In the genomic region with DNA sequence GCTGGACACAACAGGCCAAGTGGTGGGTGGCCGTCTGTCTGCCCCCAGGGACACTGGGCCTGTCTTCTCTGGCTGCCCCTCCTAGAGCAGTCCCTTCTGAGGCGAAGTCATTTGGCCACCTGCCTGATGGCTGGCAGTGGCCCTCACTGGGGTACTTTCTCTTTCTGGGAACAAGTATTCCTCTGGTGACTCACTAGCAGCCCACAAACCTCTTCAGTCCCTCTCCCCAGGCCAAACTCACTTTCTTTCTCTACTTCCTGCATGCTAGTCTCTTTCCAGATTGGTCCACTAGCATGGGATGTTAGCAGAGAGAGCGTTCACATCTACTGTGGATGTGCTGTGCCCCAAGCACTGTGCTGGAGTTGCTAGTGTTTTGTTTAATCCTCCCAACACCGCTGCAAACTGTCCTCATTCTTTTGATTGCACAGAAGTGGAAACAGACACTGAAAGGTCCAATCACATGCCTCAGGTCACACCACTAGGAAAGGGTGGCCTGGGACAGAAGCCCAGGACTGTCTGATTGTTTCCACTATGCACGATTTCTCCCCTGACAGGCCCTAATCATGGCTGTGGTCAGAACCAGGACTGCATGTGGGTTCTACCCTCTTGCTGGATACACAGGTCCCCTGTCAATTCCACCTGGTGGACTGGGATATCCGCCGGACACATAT, we compare ENCODE assay signal across 13 cellular contexts. TPM values are rescaled to one million over a fixed set of nuclear protein-coding genes. Genes with fewer than 3 reads are reported as not detected.
DNase-seq lines count a peak whose midpoint lies in the region; TF ChIP-seq lines count a peak whose summit lies in the region.
"Had no signal": no experiment of that assay in that cellular context is flagged by ENCODE, and none has a peak within 500 bp of the region (broad histone marks: within the 10 kb centered on the region; RNA-seq: fewer than 3 reads in every experiment).

No MANE protein-coding gene starts in this region.

- DNase-seq in mammary epithelial cell (peak; percentile 46), kidney epithelial cell (ENCODE audit: low read depth) (peak; percentile 49), ureter (ENCODE audit: low spot score) (peak; percentile 30), NOMO-1 treated with dmso at 0.1 percent for 144 hours (lab: John Stamatoyannopoulos, UW; ENCODE audit: unreplicated experiment) (no peak), iPS-NIHi7 (ENCODE audit: extremely low spot score) (no peak)
- no peak for DNase-seq in stimulated activated naive CD4-positive, alpha-beta T cell (lab: John Stamatoyannopoulos, UW)
- DNase-seq: activated CD4-positive, alpha-beta T cell treated with anti-CD3 and anti-CD28 coated beads, Interleukin-2, amount 10 ng/mL, durations not matched to agents 24 days and 14 days; DMS153; HCEC 1CT; NCI-H2081 treated with DMSO at 0.1 percent for 48 hours; SHP77; stimulated activated CD4-positive, alpha-beta T cell treated with anti-CD3 and anti-CD28 coated beads, Interleukin-12 subunit alpha, Interleukin-12 subunit beta, amount 100 ng/mL, for 4 hours had no signal

- H3K9me3 ChIP-seq in Loucy (ENCODE audit: insufficient read depth, low read depth, low read length) = peaks cover 6% of the 10 kb centered on the region; the same call in 1 of the 2 replicates
- H3K9me3 ChIP-seq in mammary epithelial cell (replicated peaks; ENCODE audit: insufficient read depth, low read length) = no peaks in the 10 kb centered on the region

- in situ Hi-C loops in mammary epithelial cell (cut with MboI; ENCODE audit: low sequenced_read_pairs in 2 of 2) = no loop called here

- 31% methylated on average over 7 of the region's 7 CpGs for WGBS in mammary epithelial cell (ENCODE audit: low coverage, missing lambda C conversion rate)

- H3K36me3 ChIP-seq in Loucy (ENCODE audit: insufficient read depth, low read length) (no peaks in the 10 kb centered on the region), mammary epithelial cell (ENCODE audit: insufficient read depth, low read length) (no peaks in the 10 kb centered on the region), kidney epithelial cell (ENCODE audit: control insufficient read depth, insufficient read depth, low read length) (no peaks in the 10 kb centered on the region)

- no peaks in the 10 kb centered on the region for H4K20me1 ChIP-seq in Loucy (ENCODE audit: insufficient read depth, low read length, poor library complexity, severe bottlenecking)
- no peaks in the 10 kb centered on the region for H4K20me1 ChIP-seq in mammary epithelial cell (ENCODE audit: insufficient read depth, low read length)

- no peaks in the 10 kb centered on the region for H3K9me2 ChIP-seq in Loucy (replicated peaks; ENCODE audit: low read depth, low read length)

- H3K27me3 ChIP-seq in Loucy (ENCODE audit: insufficient read depth, low read length, poor library complexity, severe bottlenecking) (no peaks in the 10 kb centered on the region), mammary epithelial cell (ENCODE audit: insufficient read depth, low read length) (no peaks in the 10 kb centered on the region), kidney epithelial cell (ENCODE audit: control insufficient read depth, insufficient read depth, low read length) (no peaks in the 10 kb centered on the region)

- no peak overlapping the region for H3K27ac ChIP-seq in mammary epithelial cell (ENCODE audit: insufficient read depth, low read depth, low read length)

- intact Hi-C loops in mammary epithelial cell (cut with micrococcal nuclease) = no loop called here

- H3K9ac ChIP-seq in Loucy (ENCODE audit: low read depth, low read length, poor library complexity, severe bottlenecking) = no peak overlapping the region
- H3K9ac ChIP-seq in mammary epithelial cell (ENCODE audit: insufficient read depth, low read length) = no peak overlapping the region

- H3K4me1 ChIP-seq in Loucy (ENCODE audit: insufficient read depth, low read length, poor library complexity, severe bottlenecking) = peaks cover 41% of the 10 kb centered on the region
- peaks cover 39% of the 10 kb centered on the region for H3K4me1 ChIP-seq in mammary epithelial cell (ENCODE audit: insufficient read depth, low read length)

- H3K79me2 ChIP-seq in Loucy (ENCODE audit: insufficient read depth, low read length) = no peaks in the 10 kb centered on the region
- H3K79me2 ChIP-seq in mammary epithelial cell (ENCODE audit: insufficient read depth, low read length) = no peaks in the 10 kb centered on the region

- no peak overlapping the region for H3K4me3 ChIP-seq in Loucy (ENCODE audit: low read length, poor library complexity, severe bottlenecking)
- H3K4me3 ChIP-seq in mammary epithelial cell (replicated peaks in 1 of 3; ENCODE audit: insufficient read depth in 1 of 3, low read depth in 2 of 3, low read length in 3 of 3) = no peak overlapping the region
- no peak overlapping the region for H3K4me3 ChIP-seq in kidney epithelial cell (ENCODE audit: low read depth, low read length)

- CTCF ChIA-PET in mammary epithelial cell (lab: Charles Lee; ENCODE audit: low non-redundant PET) = interaction anchor here (0.7 kb wide), 1 partner anchor 155 kb away, joined by 3 read pairs; no protein-coding TSS in a partner anchor

- dilution Hi-C loops in mammary epithelial cell (cut with HindIII; ENCODE audit: low sequenced_read_pairs) = no loop called here

- no TSS peak for BruUV-seq in mammary epithelial cell (replicated peaks; lab: Mats Ljungman, UMichigan)

- H3K4me2 ChIP-seq in Loucy (ENCODE audit: low read depth, low read length, poor library complexity, severe bottlenecking) = no peak overlapping the region
- H3K4me2 ChIP-seq in mammary epithelial cell (ENCODE audit: insufficient read depth, low read depth, low read length) = no peak overlapping the region

- no peaks in the 10 kb centered on the region for H3F3A ChIP-seq in Loucy (ENCODE audit: low read depth)

- no peak for TF ChIP-seq CTCF in Loucy (conservative IDR thresholded peaks at IDR 0.05; ENCODE audit: low read length)
- no peak for TF ChIP-seq CTCF in mammary epithelial cell (conservative IDR thresholded peaks at IDR 0.05 in 1 of 2, IDR thresholded peaks at IDR 0.05 in 1 of 2; ENCODE audit: extremely low read depth in 1 of 2, insufficient read depth in 1 of 2, low read depth in 1 of 2, low read length in 2 of 2)
- no peak for TF ChIP-seq CTCF in kidney epithelial cell (IDR thresholded peaks at IDR 0.05; ENCODE audit: insufficient read depth, low read length, poor library complexity, severe bottlenecking)

- peak overlapping the region; percentile 61 for H2AFZ ChIP-seq in Loucy (ENCODE audit: low read length)
- peak overlapping the region; percentile 76 for H2AFZ ChIP-seq in mammary epithelial cell (ENCODE audit: low read depth, low read length)

RNA-seq across cellular contexts. Expression of a gene that starts 5.2 kb away (rescaled TPM):
- total RNA-seq in mammary epithelial cell (10 to 100 TPM; 18.3 to 46.5 TPM), kidney epithelial cell (42.8 and 49.0 TPM in 2 replicates), ureter (15.2 TPM)
- 3.4 TPM for polyA plus RNA-seq in mammary epithelial cell
- 40.9 TPM for polyA minus RNA-seq in mammary epithelial cell
- total RNA-seq: activated CD4-positive, alpha-beta T cell treated with anti-CD3 and anti-CD28 coated beads, Interleukin-2, amount 10 ng/mL, durations not matched to agents 24 days and 14 days had no signal

Comparison
In these comparisons a context has a peak if more than half of its experiments do, and no peak if none do; other contexts are left out.
1. DNase-seq: peak in mammary epithelial cell (single experiment), kidney epithelial cell (single experiment) and ureter (single experiment); none in stimulated activated naive CD4-positive, alpha-beta T cell (0 of 6), NOMO-1 treated with dmso at 0.1 percent for 144 hours (single experiment) and iPS-NIHi7 (single experiment).